19 cellular contexts compared by ENCODE assay signal in genomic region chr4:168759321-168759720, GRCh38.
DNase-seq lines count a peak whose midpoint lies in the region; FAIRE-seq and TF ChIP-seq lines count a peak whose summit lies in the region.
"Had no signal": no experiment of that assay in that cellular context is flagged by ENCODE, and none has a peak within 500 bp of the region (broad histone marks: within the 10 kb centered on the region; RNA-seq: fewer than 3 reads in every experiment).

No MANE protein-coding gene starts in this region.

- H3K9me3 ChIP-seq in breast epithelium (no peaks in the 10 kb centered on the region), astrocyte (ENCODE audit: insufficient read depth, low read depth, low read length) (no peaks in the 10 kb centered on the region), tibial artery (no peaks in the 10 kb centered on the region), kidney (ENCODE audit: control insufficient read depth in 1 of 2, low read length in 2 of 2) (no peaks in the 10 kb centered on the region)
- H3K9me3 ChIP-seq: BLaER1 treated with 17β-estradiol and CSF1 and Interleukin-3, amounts not matched to agents 10 nM and 100 nM had no signal

- no peaks in the 10 kb centered on the region for H4K20me1 ChIP-seq in astrocyte (ENCODE audit: insufficient read depth, low read length)
- H4K20me1 ChIP-seq: BLaER1 treated with 17β-estradiol and CSF1 and Interleukin-3, amounts not matched to agents 10 nM and 100 nM had no signal

- TF ChIP-seq POLR2A in breast epithelium (IDR thresholded peaks at IDR 0.05) = no peak

- H3K36me3 ChIP-seq in breast epithelium (no peaks in the 10 kb centered on the region), astrocyte (ENCODE audit: insufficient read depth, low read length) (no peaks in the 10 kb centered on the region), tibial artery (no peaks in the 10 kb centered on the region), kidney (ENCODE audit: control insufficient read depth in 1 of 2, insufficient read depth in 2 of 2, low read length in 2 of 2) (no peaks in the 10 kb centered on the region)
- H3K36me3 ChIP-seq: BLaER1 treated with 17β-estradiol and CSF1 and Interleukin-3, amounts not matched to agents 10 nM and 100 nM had no signal

- H3K27ac ChIP-seq in breast epithelium (no peak overlapping the region), astrocyte (ENCODE audit: low read depth, low read length) (peak overlapping the region; percentile 5), tibial artery (peak overlapping the region; percentile 19 to 67), kidney (ENCODE audit: low read depth in 2 of 2, low read length in 2 of 2) (no peak overlapping the region)
- H3K27ac ChIP-seq: PC-9 had no signal

- FAIRE-seq in astrocyte (lab: Jason Lieb, UNC) (no peak), kidney (lab: Jason Lieb, UNC) (no peak)
- FAIRE-seq: A204.1, GM12892 had no signal

- H3K9ac ChIP-seq in astrocyte (ENCODE audit: low read length) (no peak overlapping the region), kidney (ENCODE audit: low read length in 2 of 2) (no peak overlapping the region)
- H3K9ac ChIP-seq: BLaER1 treated with 17β-estradiol and CSF1 and Interleukin-3, amounts not matched to agents 10 nM and 100 nM had no signal

- H3K79me2 ChIP-seq in astrocyte (ENCODE audit: insufficient read depth, low read length) = peaks cover 4% of the 10 kb centered on the region

- no peak overlapping the region for H3K4me2 ChIP-seq in astrocyte (ENCODE audit: low read length)
- H3K4me2 ChIP-seq: PC-9 had no signal

- in situ Hi-C loops in KBM-7 (cut with MboI; ENCODE audit: low pct_unique_long_range_greater_than_20kb, low sequenced_read_pairs) = no loop called here

- H3K27me3 Mint-ChIP-seq in MCF 10A (ENCODE audit: insufficient read depth, unreplicated experiment) = no peaks in the 10 kb centered on the region
- no peaks in the 10 kb centered on the region for H3K27me3 Mint-ChIP-seq in astrocyte (ENCODE audit: low read depth, unreplicated experiment)

- H3K9me3 Mint-ChIP-seq in MCF 10A (ENCODE audit: unreplicated experiment) (peaks cover 7% of the 10 kb centered on the region), astrocyte (ENCODE audit: unreplicated experiment) (peaks cover 5% of the 10 kb centered on the region)

- H3K4me3 Mint-ChIP-seq in MCF 10A (ENCODE audit: unreplicated experiment) (no peak overlapping the region), astrocyte (ENCODE audit: unreplicated experiment) (no peak overlapping the region)

- TF ChIP-seq CTCF in MCF 10A (IDR thresholded peaks at IDR 0.05; ENCODE audit: unreplicated experiment) (no peak), breast epithelium (IDR thresholded peaks at IDR 0.05) (no peak), astrocyte (IDR thresholded peaks at IDR 0.05; ENCODE audit: insufficient read depth, low read depth, low read length) (no peak), tibial artery (IDR thresholded peaks at IDR 0.05) (no peak), kidney (IDR thresholded peaks at IDR 0.05; ENCODE audit: borderline replicate concordance, extremely low read depth, insufficient read depth) (no peak)

- intact Hi-C loops in MCF 10A (cut with micrococcal nuclease) (no loop called here), breast epithelium (cut with DNase I; ENCODE audit: low total_unique reads) (no loop called here), tibial artery (cut with DNase I; ENCODE audit: low total_unique reads) (no loop called here), kidney (cut with DNase I) (no loop called here)

- peak; percentile 46 for DNase-seq in MCF 10A (ENCODE audit: unreplicated experiment)
- no peak for DNase-seq in breast epithelium (ENCODE audit: low spot score in 2 of 2)
- DNase-seq in astrocyte (ENCODE audit: low read depth) = no peak
- peak; percentile 78 for DNase-seq in kidney tubule cell (ENCODE audit: low spot score)
- no peak for DNase-seq in tibial artery
- no peak for DNase-seq in kidney
- DNase-seq in KBM-7 = no peak
- DNase-seq in NCI-H1436 treated with DMSO at 0.1 percent for 48 hours (lab: John Stamatoyannopoulos, UW) = no peak
- DNase-seq: COR-L47, GF-D8, GOT3, KG1, NCI-H1436, NCI-H2081, NCI-H748 treated with DMSO at 0.1 percent for 48 hours, PC-9 had no signal

- POLR2A ChIA-PET in MCF 10A (lab: Yijun Ruan, JAX) = interaction anchor here (0.6 kb wide), 1 partner anchor 64 kb away, joined by 3 read pairs; no protein-coding TSS in a partner anchor

- H3K27me3 ChIP-seq in breast epithelium (no peaks in the 10 kb centered on the region), astrocyte (ENCODE audit: insufficient read depth, low read length) (no peaks in the 10 kb centered on the region), tibial artery (no peaks in the 10 kb centered on the region)
- H3K27me3 ChIP-seq: BLaER1 treated with 17β-estradiol and CSF1 and Interleukin-3, amounts not matched to agents 10 nM and 100 nM had no signal

- no peaks in the 10 kb centered on the region for H3K4me1 ChIP-seq in breast epithelium
- no peaks in the 10 kb centered on the region for H3K4me1 ChIP-seq in astrocyte (ENCODE audit: insufficient read depth, low read length)
- H3K4me1 ChIP-seq in tibial artery = peaks cover 0 to 39% (median 8%) of the 10 kb centered on the region in 4 donors
- H3K4me1 ChIP-seq in kidney (ENCODE audit: control insufficient read depth in 1 of 2, insufficient read depth in 1 of 2, low read depth in 1 of 2, low read length in 2 of 2) = no peaks in the 10 kb centered on the region

- H3K27ac Mint-ChIP-seq in MCF 10A (ENCODE audit: low read depth, unreplicated experiment) (no peak overlapping the region), astrocyte (ENCODE audit: unreplicated experiment) (peak overlapping the region; percentile 80)

- BruUV-seq in MCF 10A (replicated peaks; lab: Mats Ljungman, UMichigan) = no TSS peak

- no peak overlapping the region for H2AFZ ChIP-seq in astrocyte (ENCODE audit: low read depth, low read length)
- H2AFZ ChIP-seq: PC-9 had no signal

- CTCF ChIA-PET in MCF 10A (lab: Yijun Ruan, JAX) = no interaction called here

- H3K36me3 Mint-ChIP-seq in MCF 10A (ENCODE audit: insufficient read depth, unreplicated experiment) (no peaks in the 10 kb centered on the region), astrocyte (ENCODE audit: low read depth, unreplicated experiment) (peaks cover 32% of the 10 kb centered on the region)

- peaks cover 41% of the 10 kb centered on the region for H3K4me1 Mint-ChIP-seq in MCF 10A (ENCODE audit: insufficient read depth, unreplicated experiment)
- H3K4me1 Mint-ChIP-seq in astrocyte (ENCODE audit: low read depth, unreplicated experiment) = peaks cover 49% of the 10 kb centered on the region

- H3K4me3 ChIP-seq in breast epithelium (no peak overlapping the region), astrocyte (ENCODE audit: insufficient read depth, low read depth, low read length) (no peak overlapping the region), tibial artery (no peak overlapping the region), kidney (ENCODE audit: low read length in 2 of 2) (no peak overlapping the region)
- H3K4me3 ChIP-seq: BLaER1 treated with 17β-estradiol and CSF1 and Interleukin-3, amounts not matched to agents 10 nM and 100 nM; PC-9 had no signal

Comparison
In these comparisons a context has a peak if more than half of its experiments do, and no peak if none do; other contexts are left out.
1. DNase-seq: peak in MCF 10A (single experiment) and kidney tubule cell (single experiment); none in breast epithelium (0 of 2), astrocyte (single experiment), tibial artery (0 of 2), kidney (single experiment), KBM-7 (single experiment) and NCI-H1436 treated with DMSO at 0.1 percent for 48 hours (single experiment).
2. H3K27ac ChIP-seq: peak in astrocyte (single experiment) and tibial artery (2 of 2); none in breast epithelium (0 of 2) and kidney (0 of 2).